Comparison of ENCODE assay signal across 21 cellular contexts in the genomic region with DNA sequence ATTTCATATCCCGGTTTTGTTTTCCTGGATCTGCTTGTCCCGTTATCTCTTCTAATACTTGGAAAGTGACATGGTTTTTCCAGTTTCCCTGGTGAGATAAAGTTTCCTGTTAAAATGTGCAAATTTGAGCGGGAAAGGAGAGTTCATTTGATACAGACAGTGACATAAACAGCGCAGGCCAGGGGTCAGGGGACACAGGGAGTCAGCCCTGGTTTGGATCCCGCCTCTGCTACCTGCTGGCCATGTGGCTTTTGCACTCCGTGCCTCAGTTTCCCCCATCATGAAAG. TPM values are rescaled to one million over a fixed set of nuclear protein-coding genes. Genes with fewer than 3 reads are reported as not detected.
DNase-seq lines count a peak whose midpoint lies in the region; ATAC-seq and TF ChIP-seq lines count a peak whose summit lies in the region.
"Had no signal": no experiment of that assay in that cellular context is flagged by ENCODE, and none has a peak within 500 bp of the region (broad histone marks: within the 10 kb centered on the region; RNA-seq: fewer than 3 reads in every experiment).

No MANE protein-coding gene starts in this region.

- H3K27ac Mint-ChIP-seq in WTC11: peak overlapping the region; percentile 41; the same call in 1 of the 2 replicates
- H3K27ac Mint-ChIP-seq: CD4-positive, alpha-beta T cell had no signal

- 57% methylated on average over 6 of the region's 6 CpGs for WGBS in right cardiac atrium

- no peaks in the 10 kb centered on the region for H3K9me3 Mint-ChIP-seq in WTC11
- H3K9me3 Mint-ChIP-seq: CD14-positive monocyte; CD4-positive, alpha-beta T cell; CD8-positive, alpha-beta memory T cell had no signal

- no peaks in the 10 kb centered on the region for H3K9me3 ChIP-seq in right cardiac atrium (ENCODE audit: control insufficient read depth, low read length)
- H3K9me3 ChIP-seq in BLaER1 treated with 17β-estradiol and CSF1 and Interleukin-3, amounts not matched to agents 10 nM and 100 nM (replicated peaks in 1 of 11): no peaks in the 10 kb centered on the region

- intact Hi-C loops in right cardiac atrium (cut with DNase I): loop anchor here in 1 of 4 donors (5.0 kb wide), 1 partner anchor 63 kb away; no protein-coding TSS in a partner anchor
- intact Hi-C loops in Right ventricle myocardium inferior (cut with DNase I): loop anchor here (10.0 kb wide), 2 partner anchors 146 to 176 kb away; a partner anchor contains a TSS
- intact Hi-C loops in left colon (cut with DNase I, micrococcal nuclease): loop anchor here in 1 of 2 donors (5.0 to 10.0 kb wide), 2 partner anchors 58 to 146 kb away; a partner anchor contains a TSS

- H3K4me3 ChIP-seq in right cardiac atrium (ENCODE audit: low read length): no peak overlapping the region
- no peak overlapping the region for H3K4me3 ChIP-seq in BLaER1 treated with 17β-estradiol and CSF1 and Interleukin-3, amounts not matched to agents 10 nM and 100 nM
- H3K4me3 ChIP-seq: GM12878, GM23248 had no signal

- no peaks in the 10 kb centered on the region for H3K4me1 Mint-ChIP-seq in WTC11

- CTCF ChIA-PET in WTC11 (lab: Charles Lee): interaction anchor here (0.8 kb wide), 1 partner anchor 133 kb away, joined by 3 read pairs; no protein-coding TSS in a partner anchor

- peak in 1 of 2 donors; percentile 12 for ATAC-seq in right cardiac atrium
- ATAC-seq in Right ventricle myocardium inferior: no peak
- ATAC-seq in WTC11: no peak
- ATAC-seq in left colon: no peak

- no peaks in the 10 kb centered on the region for H3K36me3 Mint-ChIP-seq in WTC11
- H3K36me3 Mint-ChIP-seq: CD14-positive monocyte; CD8-positive, alpha-beta memory T cell had no signal

- POLR2A ChIA-PET in WTC11 (lab: Charles Lee): no interaction called here

- H4K20me1 ChIP-seq in BLaER1 treated with 17β-estradiol and CSF1 and Interleukin-3, amounts not matched to agents 10 nM and 100 nM: peaks cover 0 to 19% (median 4%) of the 10 kb centered on the region in 11 experiments; a peak in 4 of 22 replicates

- H3K36me3 ChIP-seq in BLaER1 treated with 17β-estradiol and CSF1 and Interleukin-3, amounts not matched to agents 10 nM and 100 nM: peaks cover 0 to 51% (median 18%) of the 10 kb centered on the region in 11 experiments; a peak in 16 of 22 replicates

- TF ChIP-seq CTCF in WTC11 (IDR thresholded peaks at IDR 0.05): no peak

- H3K27me3 Mint-ChIP-seq in WTC11 (ENCODE audit: low read depth): no peaks in the 10 kb centered on the region

- peak overlapping the region in 6 of 11 experiments; percentile 7 to 89 (median 56); a peak in 8 of 22 replicates for H3K4me2 ChIP-seq in BLaER1 treated with 17β-estradiol and CSF1 and Interleukin-3, amounts not matched to agents 10 nM and 100 nM

- no peaks in the 10 kb centered on the region for H3K4me1 ChIP-seq in right cardiac atrium (ENCODE audit: control insufficient read depth, insufficient read depth, low read length)
- peaks cover 13 to 97% (median 92%) of the 10 kb centered on the region in 10 experiments for H3K4me1 ChIP-seq in BLaER1 treated with 17β-estradiol and CSF1 and Interleukin-3, amounts not matched to agents 10 nM and 100 nM

- H3K4me3 Mint-ChIP-seq in WTC11: no peak overlapping the region
- H3K4me3 Mint-ChIP-seq: CD14-positive monocyte; CD4-positive, alpha-beta T cell; CD8-positive, alpha-beta memory T cell had no signal

- DNase-seq in right cardiac atrium (no peak), Right ventricle myocardium inferior (ENCODE audit: missing footprints) (no peak), WTC11 (ENCODE audit: low spot score) (no peak), NCI-H187 treated with DMSO at 0.1 percent for 48 hours (lab: John Stamatoyannopoulos, UW) (no peak), left colon (no peak)
- DNase-seq: CD4-positive, alpha-beta T cell; CD8-positive, alpha-beta memory T cell; DMS 273 treated with DMSO at 0.1 percent for 48 hours; DMS79; EL; GDM1; GM23248; HCEC 1CT had no signal

- H3K27me3 ChIP-seq in right cardiac atrium (ENCODE audit: control insufficient read depth, insufficient read depth): no peaks in the 10 kb centered on the region
- no peaks in the 10 kb centered on the region for H3K27me3 ChIP-seq in BLaER1 treated with 17β-estradiol and CSF1 and Interleukin-3, amounts not matched to agents 10 nM and 100 nM

- H3K27ac ChIP-seq in right cardiac atrium (ENCODE audit: low read length): peak overlapping the region; percentile 30
- H3K27ac ChIP-seq in BLaER1 treated with 17β-estradiol and CSF1 and Interleukin-3, amounts not matched to agents 10 nM and 100 nM: 0 out of 22 replicates have a peak overlapping the region, but pooled peaks of 1 of the 11 experiments have one; percentile 38
- H3K27ac ChIP-seq: GM23248 had no signal

- no peak overlapping the region for H3K9ac ChIP-seq in BLaER1 treated with 17β-estradiol and CSF1 and Interleukin-3, amounts not matched to agents 10 nM and 100 nM
- H3K9ac ChIP-seq: GM23248 had no signal

TF ChIP-seq in WTC11, 78 proteins besides CTCF, POLR2A, EP300 and RAD21:
- no peak for TF ChIP-seq ZNF121 (CRISPR knock-in tag; IDR thresholded peaks at IDR 0.05)

RNA-seq across cellular contexts. Expression of a gene that starts 20.6 kb away (rescaled TPM):
- under 1 TPM in 1 of 4 donors, not detected in 3; 0.22 TPM for total RNA-seq in right cardiac atrium
- polyA plus RNA-seq in right cardiac atrium: 0.02 TPM
- not detected for total RNA-seq in Right ventricle myocardium inferior
- total RNA-seq in WTC11 (2021): 0.66 to 0.78 TPM (median 0.70 TPM) in 3 replicates
- 100 to 1,000 TPM; 414 to 461 TPM for total RNA-seq in left colon
- total RNA-seq: CD4-positive, alpha-beta T cell; CD8-positive, alpha-beta memory T cell; GM12878; GM23248 had no signal
- polyA plus RNA-seq: CD14-positive monocyte; CD8-positive, alpha-beta memory T cell; GM12878; GM23248 had no signal

RNA-seq across cellular contexts. Expression of a gene that starts 21.6 kb away (rescaled TPM):
- total RNA-seq in right cardiac atrium (10 to 100 TPM; 34.9 to 84.9 (median 46.9) TPM), Right ventricle myocardium inferior (34.0 TPM), WTC11 (2021) (17.7 to 25.6 TPM (median 22.1 TPM) in 3 replicates), left colon (10 to 100 TPM in 1 of 2 donors, 1 to 10 TPM in 1; 8.7 to 11.9 TPM)
- 30.3 TPM for polyA plus RNA-seq in right cardiac atrium
- total RNA-seq: CD4-positive, alpha-beta T cell; CD8-positive, alpha-beta memory T cell had no signal
- polyA plus RNA-seq: CD14-positive monocyte; CD8-positive, alpha-beta memory T cell had no signal

RNA-seq across cellular contexts. Expression of a gene that starts 35.1 kb away (rescaled TPM):
- total RNA-seq in right cardiac atrium (not detected), Right ventricle myocardium inferior (not detected), WTC11 (2021) (not detected in 3 replicates), left colon (not detected)
- polyA plus RNA-seq in right cardiac atrium: not detected
- total RNA-seq: A172; A673; CD4-positive, alpha-beta T cell; CD8-positive, alpha-beta memory T cell; GM12878; GM23248; H1; H7 had no signal
- polyA plus RNA-seq: BJ; CD8-positive, alpha-beta memory T cell; GM12878; GM23248; H1 had no signal

RNA-seq across cellular contexts. Expression of a gene that starts 54.1 kb away (rescaled TPM):
- total RNA-seq in right cardiac atrium (100 to 1,000 TPM in 1 of 4 donors, 10 to 100 TPM in 3; 47.1 to 110 (median 61.9) TPM), Right ventricle myocardium inferior (37.1 TPM), WTC11 (2021) (8.7 to 12.2 TPM (median 10.1 TPM) in 3 replicates), left colon (1 to 10 TPM; 4.9 to 8.7 TPM)
- polyA plus RNA-seq in right cardiac atrium: 64.1 TPM

Comparison
In these comparisons a context has a peak if more than half of its experiments do, and no peak if none do; other contexts are left out.
1. RNA of a gene that starts 20.6 kb away (total RNA-seq): 414 to 461 TPM in left colon; 0.66 to 0.78 TPM in WTC11, 0.22 TPM in right cardiac atrium and not detected in Right ventricle myocardium inferior (single experiment); every median in the first group is over 100 times any median in the second.